1 cellular context compared by ENCODE assay signal in the genomic region with DNA sequence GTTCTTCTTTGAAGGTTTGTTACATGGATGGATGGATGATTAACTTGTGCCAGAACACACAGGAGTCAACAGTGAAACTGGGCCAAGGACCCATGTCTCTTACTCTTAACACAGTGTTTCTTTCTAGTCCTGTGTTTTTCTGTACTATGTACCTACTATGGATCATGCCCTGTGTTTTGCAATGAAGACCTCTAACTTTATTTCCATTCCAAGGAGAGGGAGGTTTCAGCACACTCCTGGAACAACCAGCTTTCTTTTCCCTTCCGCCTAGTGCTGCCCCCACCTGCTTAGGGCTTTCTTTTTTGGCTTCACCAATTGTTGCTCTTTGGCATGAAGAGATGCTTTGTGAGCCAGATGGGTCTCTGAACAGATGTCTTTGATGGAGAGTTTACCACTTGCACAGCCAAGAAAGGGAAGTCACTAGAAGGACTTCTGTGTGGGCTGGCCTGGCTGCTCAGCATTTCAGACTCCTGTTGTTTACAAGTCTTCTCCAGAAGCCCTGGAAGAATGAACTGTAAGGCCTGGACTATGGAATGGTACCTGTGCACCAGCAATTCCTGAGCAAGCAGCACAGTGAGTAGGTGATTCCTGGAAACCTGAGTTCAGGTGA.
A peak's percentile ranks its signal among the peaks of the same experiment; 100 is the strongest.
TF ChIP-seq lines count a peak whose summit lies in the region.

No MANE protein-coding gene starts in this region.

TF ChIP-seq in HepG2, 621 proteins besides CTCF, POLR2A, EP300 and RAD21 (continues in another document):
- no peak for TF ChIP-seq JUND (CRISPR knock-in tag; IDR thresholded peaks at IDR 0.05)
- no peak for TF ChIP-seq KDM1A (CRISPR knock-in tag; IDR thresholded peaks at IDR 0.05)
- peak; percentile 54; the same call in 1 of the 2 replicates for TF ChIP-seq NR2F6 (IDR thresholded peaks at IDR 0.05)
- TF ChIP-seq NR2F6 (CRISPR knock-in tag; IDR thresholded peaks at IDR 0.05) = peak; percentile 55; the same call in 1 of the 2 replicates
- peak; percentile 51; the same call in 1 of the 2 replicates for TF ChIP-seq TRIM24 (CRISPR knock-in tag; IDR thresholded peaks at IDR 0.05)
- TF ChIP-seq RCOR2 (CRISPR knock-in tag; IDR thresholded peaks at IDR 0.05) = peak; percentile 37; the same call in 1 of the 2 replicates
- TF ChIP-seq TBL1XR1 (IDR thresholded peaks at IDR 0.05; ENCODE audit: borderline replicate concordance, low read length, partially characterized antibody) = peak; percentile 61
- TF ChIP-seq NCOR1 (IDR thresholded peaks at IDR 0.05; ENCODE audit: borderline replicate concordance, low read length) = 0 out of 2 replicates have a peak, but pooled peaks have one; percentile 12
- TF ChIP-seq ZNF34 (CRISPR knock-in tag; IDR thresholded peaks at IDR 0.05; ENCODE audit: borderline replicate concordance) = no peak
- TF ChIP-seq ZFAT (CRISPR knock-in tag; conservative IDR thresholded peaks at IDR 0.05) = no peak
- TF ChIP-seq, protein P1, sequence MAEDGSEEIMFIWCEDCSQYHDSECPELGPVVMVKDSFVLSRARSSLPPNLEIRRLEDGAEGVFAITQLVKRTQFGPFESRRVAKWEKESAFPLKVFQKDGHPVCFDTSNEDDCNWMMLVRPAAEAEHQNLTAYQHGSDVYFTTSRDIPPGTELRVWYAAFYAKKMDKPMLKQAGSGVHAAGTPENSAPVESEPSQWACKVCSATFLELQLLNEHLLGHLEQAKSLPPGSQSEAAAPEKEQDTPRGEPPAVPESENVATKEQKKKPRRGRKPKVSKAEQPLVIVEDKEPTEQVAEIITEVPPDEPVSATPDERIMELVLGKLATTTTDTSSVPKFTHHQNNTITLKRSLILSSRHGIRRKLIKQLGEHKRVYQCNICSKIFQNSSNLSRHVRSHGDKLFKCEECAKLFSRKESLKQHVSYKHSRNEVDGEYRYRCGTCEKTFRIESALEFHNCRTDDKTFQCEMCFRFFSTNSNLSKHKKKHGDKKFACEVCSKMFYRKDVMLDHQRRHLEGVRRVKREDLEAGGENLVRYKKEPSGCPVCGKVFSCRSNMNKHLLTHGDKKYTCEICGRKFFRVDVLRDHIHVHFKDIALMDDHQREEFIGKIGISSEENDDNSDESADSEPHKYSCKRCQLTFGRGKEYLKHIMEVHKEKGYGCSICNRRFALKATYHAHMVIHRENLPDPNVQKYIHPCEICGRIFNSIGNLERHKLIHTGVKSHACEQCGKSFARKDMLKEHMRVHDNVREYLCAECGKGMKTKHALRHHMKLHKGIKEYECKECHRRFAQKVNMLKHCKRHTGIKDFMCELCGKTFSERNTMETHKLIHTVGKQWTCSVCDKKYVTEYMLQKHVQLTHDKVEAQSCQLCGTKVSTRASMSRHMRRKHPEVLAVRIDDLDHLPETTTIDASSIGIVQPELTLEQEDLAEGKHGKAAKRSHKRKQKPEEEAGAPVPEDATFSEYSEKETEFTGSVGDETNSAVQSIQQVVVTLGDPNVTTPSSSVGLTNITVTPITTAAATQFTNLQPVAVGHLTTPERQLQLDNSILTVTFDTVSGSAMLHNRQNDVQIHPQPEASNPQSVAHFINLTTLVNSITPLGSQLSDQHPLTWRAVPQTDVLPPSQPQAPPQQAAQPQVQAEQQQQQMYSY (CRISPR knock-in tag; IDR thresholded peaks at IDR 0.05) = no peak
- TF ChIP-seq, protein P2, sequence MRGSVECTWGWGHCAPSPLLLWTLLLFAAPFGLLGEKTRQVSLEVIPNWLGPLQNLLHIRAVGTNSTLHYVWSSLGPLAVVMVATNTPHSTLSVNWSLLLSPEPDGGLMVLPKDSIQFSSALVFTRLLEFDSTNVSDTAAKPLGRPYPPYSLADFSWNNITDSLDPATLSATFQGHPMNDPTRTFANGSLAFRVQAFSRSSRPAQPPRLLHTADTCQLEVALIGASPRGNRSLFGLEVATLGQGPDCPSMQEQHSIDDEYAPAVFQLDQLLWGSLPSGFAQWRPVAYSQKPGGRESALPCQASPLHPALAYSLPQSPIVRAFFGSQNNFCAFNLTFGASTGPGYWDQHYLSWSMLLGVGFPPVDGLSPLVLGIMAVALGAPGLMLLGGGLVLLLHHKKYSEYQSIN (CRISPR knock-in tag; IDR thresholded peaks at IDR 0.05; ENCODE audit: borderline replicate concordance) = no peak
- TF ChIP-seq NPAS2 (CRISPR knock-in tag; IDR thresholded peaks at IDR 0.05; ENCODE audit: borderline replicate concordance) = no peak
- peak; percentile 50; the same call in 1 of the 2 replicates for TF ChIP-seq CREM (IDR thresholded peaks at IDR 0.05)
- TF ChIP-seq CREM (CRISPR knock-in tag; IDR thresholded peaks at IDR 0.05) = no peak
- TF ChIP-seq ZNF616 (CRISPR knock-in tag; IDR thresholded peaks at IDR 0.05; ENCODE audit: low read depth) = no peak
- TF ChIP-seq, protein P3, sequence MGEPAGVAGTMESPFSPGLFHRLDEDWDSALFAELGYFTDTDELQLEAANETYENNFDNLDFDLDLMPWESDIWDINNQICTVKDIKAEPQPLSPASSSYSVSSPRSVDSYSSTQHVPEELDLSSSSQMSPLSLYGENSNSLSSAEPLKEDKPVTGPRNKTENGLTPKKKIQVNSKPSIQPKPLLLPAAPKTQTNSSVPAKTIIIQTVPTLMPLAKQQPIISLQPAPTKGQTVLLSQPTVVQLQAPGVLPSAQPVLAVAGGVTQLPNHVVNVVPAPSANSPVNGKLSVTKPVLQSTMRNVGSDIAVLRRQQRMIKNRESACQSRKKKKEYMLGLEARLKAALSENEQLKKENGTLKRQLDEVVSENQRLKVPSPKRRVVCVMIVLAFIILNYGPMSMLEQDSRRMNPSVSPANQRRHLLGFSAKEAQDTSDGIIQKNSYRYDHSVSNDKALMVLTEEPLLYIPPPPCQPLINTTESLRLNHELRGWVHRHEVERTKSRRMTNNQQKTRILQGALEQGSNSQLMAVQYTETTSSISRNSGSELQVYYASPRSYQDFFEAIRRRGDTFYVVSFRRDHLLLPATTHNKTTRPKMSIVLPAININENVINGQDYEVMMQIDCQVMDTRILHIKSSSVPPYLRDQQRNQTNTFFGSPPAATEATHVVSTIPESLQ (CRISPR knock-in tag; conservative IDR thresholded peaks at IDR 0.05) = no peak
- TF ChIP-seq, protein P4, sequence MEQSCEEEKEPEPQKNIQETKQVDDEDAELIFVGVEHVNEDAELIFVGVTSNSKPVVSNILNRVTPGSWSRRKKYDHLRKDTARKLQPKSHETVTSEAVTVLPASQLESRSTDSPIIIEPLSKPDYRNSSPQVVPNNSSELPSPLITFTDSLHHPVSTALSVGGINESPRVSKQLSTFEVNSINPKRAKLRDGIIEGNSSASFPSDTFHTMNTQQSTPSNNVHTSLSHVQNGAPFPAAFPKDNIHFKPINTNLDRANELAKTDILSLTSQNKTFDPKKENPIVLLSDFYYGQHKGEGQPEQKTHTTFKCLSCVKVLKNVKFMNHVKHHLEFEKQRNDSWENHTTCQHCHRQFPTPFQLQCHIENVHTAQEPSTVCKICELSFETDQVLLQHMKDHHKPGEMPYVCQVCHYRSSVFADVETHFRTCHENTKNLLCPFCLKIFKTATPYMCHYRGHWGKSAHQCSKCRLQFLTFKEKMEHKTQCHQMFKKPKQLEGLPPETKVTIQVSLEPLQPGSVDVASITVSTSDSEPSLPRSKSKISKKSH (CRISPR knock-in tag; IDR thresholded peaks at IDR 0.05; ENCODE audit: borderline replicate concordance) = no peak
- TF ChIP-seq RORA (CRISPR knock-in tag; IDR thresholded peaks at IDR 0.05) = peak; percentile 99
- peak; percentile 63; the same call in 1 of the 2 replicates for TF ChIP-seq ZNF644 (CRISPR knock-in tag; IDR thresholded peaks at IDR 0.05; ENCODE audit: low read depth)
- no peak for TF ChIP-seq RFXAP (CRISPR knock-in tag; IDR thresholded peaks at IDR 0.05; ENCODE audit: borderline replicate concordance)
- TF ChIP-seq, protein P5, sequence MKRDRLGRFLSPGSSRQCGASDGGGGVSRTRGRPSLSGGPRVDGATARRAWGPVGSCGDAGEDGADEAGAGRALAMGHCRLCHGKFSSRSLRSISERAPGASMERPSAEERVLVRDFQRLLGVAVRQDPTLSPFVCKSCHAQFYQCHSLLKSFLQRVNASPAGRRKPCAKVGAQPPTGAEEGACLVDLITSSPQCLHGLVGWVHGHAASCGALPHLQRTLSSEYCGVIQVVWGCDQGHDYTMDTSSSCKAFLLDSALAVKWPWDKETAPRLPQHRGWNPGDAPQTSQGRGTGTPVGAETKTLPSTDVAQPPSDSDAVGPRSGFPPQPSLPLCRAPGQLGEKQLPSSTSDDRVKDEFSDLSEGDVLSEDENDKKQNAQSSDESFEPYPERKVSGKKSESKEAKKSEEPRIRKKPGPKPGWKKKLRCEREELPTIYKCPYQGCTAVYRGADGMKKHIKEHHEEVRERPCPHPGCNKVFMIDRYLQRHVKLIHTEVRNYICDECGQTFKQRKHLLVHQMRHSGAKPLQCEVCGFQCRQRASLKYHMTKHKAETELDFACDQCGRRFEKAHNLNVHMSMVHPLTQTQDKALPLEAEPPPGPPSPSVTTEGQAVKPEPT (CRISPR knock-in tag; IDR thresholded peaks at IDR 0.05; ENCODE audit: low read depth) = no peak
- TF ChIP-seq ZFX (CRISPR knock-in tag; IDR thresholded peaks at IDR 0.05; ENCODE audit: low read depth) = no peak
- TF ChIP-seq ZFP37 (CRISPR knock-in tag; IDR thresholded peaks at IDR 0.05; ENCODE audit: borderline replicate concordance) = no peak
- TF ChIP-seq, protein P6, sequence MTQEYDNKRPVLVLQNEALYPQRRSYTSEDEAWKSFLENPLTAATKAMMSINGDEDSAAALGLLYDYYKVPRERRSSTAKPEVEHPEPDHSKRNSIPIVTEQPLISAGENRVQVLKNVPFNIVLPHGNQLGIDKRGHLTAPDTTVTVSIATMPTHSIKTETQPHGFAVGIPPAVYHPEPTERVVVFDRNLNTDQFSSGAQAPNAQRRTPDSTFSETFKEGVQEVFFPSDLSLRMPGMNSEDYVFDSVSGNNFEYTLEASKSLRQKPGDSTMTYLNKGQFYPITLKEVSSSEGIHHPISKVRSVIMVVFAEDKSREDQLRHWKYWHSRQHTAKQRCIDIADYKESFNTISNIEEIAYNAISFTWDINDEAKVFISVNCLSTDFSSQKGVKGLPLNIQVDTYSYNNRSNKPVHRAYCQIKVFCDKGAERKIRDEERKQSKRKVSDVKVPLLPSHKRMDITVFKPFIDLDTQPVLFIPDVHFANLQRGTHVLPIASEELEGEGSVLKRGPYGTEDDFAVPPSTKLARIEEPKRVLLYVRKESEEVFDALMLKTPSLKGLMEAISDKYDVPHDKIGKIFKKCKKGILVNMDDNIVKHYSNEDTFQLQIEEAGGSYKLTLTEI (CRISPR knock-in tag; conservative IDR thresholded peaks at IDR 0.05) = no peak
- TF ChIP-seq, protein P7, sequence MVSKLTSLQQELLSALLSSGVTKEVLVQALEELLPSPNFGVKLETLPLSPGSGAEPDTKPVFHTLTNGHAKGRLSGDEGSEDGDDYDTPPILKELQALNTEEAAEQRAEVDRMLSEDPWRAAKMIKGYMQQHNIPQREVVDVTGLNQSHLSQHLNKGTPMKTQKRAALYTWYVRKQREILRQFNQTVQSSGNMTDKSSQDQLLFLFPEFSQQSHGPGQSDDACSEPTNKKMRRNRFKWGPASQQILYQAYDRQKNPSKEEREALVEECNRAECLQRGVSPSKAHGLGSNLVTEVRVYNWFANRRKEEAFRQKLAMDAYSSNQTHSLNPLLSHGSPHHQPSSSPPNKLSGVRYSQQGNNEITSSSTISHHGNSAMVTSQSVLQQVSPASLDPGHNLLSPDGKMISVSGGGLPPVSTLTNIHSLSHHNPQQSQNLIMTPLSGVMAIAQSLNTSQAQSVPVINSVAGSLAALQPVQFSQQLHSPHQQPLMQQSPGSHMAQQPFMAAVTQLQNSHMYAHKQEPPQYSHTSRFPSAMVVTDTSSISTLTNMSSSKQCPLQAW (CRISPR knock-in tag; IDR thresholded peaks at IDR 0.05) = peak; percentile 68
- peak; percentile 51 for TF ChIP-seq SOX5 (CRISPR knock-in tag; IDR thresholded peaks at IDR 0.05; ENCODE audit: borderline replicate concordance)
- TF ChIP-seq SMAD3 (CRISPR knock-in tag; IDR thresholded peaks at IDR 0.05) = peak; percentile 57; the same call in 1 of the 2 replicates
- no peak for TF ChIP-seq RFX1 (IDR thresholded peaks at IDR 0.05)
- TF ChIP-seq U2AF2 (IDR thresholded peaks at IDR 0.05; ENCODE audit: low read depth, low read length) = no peak
- TF ChIP-seq, protein P8, sequence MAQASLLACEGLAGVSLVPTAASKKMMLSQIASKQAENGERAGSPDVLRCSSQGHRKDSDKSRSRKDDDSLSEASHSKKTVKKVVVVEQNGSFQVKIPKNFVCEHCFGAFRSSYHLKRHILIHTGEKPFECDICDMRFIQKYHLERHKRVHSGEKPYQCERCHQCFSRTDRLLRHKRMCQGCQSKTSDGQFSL (CRISPR knock-in tag; IDR thresholded peaks at IDR 0.05) = no peak
- no peak for TF ChIP-seq ZNF615 (CRISPR knock-in tag; IDR thresholded peaks at IDR 0.05; ENCODE audit: borderline replicate concordance)
- TF ChIP-seq ZNF552 (CRISPR knock-in tag; IDR thresholded peaks at IDR 0.05; ENCODE audit: borderline replicate concordance) = no peak
- TF ChIP-seq, protein P9, sequence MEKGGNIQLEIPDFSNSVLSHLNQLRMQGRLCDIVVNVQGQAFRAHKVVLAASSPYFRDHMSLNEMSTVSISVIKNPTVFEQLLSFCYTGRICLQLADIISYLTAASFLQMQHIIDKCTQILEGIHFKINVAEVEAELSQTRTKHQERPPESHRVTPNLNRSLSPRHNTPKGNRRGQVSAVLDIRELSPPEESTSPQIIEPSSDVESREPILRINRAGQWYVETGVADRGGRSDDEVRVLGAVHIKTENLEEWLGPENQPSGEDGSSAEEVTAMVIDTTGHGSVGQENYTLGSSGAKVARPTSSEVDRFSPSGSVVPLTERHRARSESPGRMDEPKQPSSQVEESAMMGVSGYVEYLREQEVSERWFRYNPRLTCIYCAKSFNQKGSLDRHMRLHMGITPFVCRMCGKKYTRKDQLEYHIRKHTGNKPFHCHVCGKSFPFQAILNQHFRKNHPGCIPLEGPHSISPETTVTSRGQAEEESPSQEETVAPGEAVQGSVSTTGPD (CRISPR knock-in tag; IDR thresholded peaks at IDR 0.05) = peak; percentile 55; the same call in 1 of the 2 replicates
- TF ChIP-seq, protein P10, sequence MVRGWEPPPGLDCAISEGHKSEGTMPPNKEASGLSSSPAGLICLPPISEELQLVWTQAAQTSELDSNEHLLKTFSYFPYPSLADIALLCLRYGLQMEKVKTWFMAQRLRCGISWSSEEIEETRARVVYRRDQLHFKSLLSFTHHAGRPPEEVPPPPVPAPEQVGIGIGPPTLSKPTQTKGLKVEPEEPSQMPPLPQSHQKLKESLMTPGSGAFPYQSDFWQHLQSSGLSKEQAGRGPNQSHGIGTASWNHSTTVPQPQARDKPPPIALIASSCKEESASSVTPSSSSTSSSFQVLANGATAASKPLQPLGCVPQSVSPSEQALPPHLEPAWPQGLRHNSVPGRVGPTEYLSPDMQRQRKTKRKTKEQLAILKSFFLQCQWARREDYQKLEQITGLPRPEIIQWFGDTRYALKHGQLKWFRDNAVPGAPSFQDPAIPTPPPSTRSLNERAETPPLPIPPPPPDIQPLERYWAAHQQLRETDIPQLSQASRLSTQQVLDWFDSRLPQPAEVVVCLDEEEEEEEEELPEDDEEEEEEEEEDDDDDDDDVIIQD (CRISPR knock-in tag; IDR thresholded peaks at IDR 0.05; ENCODE audit: low read depth) = peak; percentile 47; the same call in 1 of the 2 replicates
- TF ChIP-seq RFXANK (CRISPR knock-in tag; IDR thresholded peaks at IDR 0.05) = no peak
- no peak for TF ChIP-seq NFIB (CRISPR knock-in tag; IDR thresholded peaks at IDR 0.05; ENCODE audit: borderline replicate concordance)
- peak; percentile 84 for TF ChIP-seq BCL6 (CRISPR knock-in tag; IDR thresholded peaks at IDR 0.05)
